21 cellular contexts compared by ENCODE assay signal in the genomic region with DNA sequence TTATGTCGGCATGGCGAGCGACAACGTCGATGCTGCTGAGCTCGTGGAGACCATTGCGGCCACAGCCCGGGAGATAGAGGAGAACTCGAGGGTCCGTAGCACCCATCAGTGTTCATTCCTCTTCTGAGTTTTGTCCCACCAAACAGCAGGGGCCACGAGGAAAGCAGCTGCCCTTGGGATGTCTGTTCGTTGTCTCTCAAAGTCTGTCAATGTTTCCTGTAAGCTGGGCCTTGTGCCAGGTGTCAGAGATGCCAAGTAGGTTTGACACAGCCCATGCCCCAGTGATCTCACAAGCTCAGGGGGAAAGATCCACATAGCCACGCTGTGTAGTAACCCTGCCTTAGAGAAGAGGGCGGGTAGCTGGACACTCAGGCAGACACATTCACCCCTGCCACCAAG. TPM values are rescaled to one million over a fixed set of nuclear protein-coding genes. Genes with fewer than 3 reads are reported as not detected.
DNase-seq lines count a peak whose midpoint lies in the region; ATAC-seq and TF ChIP-seq lines count a peak whose summit lies in the region.
"Had no signal": no experiment of that assay in that cellular context is flagged by ENCODE, and none has a peak within 500 bp of the region (broad histone marks: within the 10 kb centered on the region; RNA-seq: fewer than 3 reads in every experiment).

No MANE protein-coding gene starts in this region.

- H3K27me3 Mint-ChIP-seq in stimulated activated naive CD8-positive, alpha-beta T cell treated with anti-CD3 and anti-CD28 coated beads, Interleukin-15, Interleukin-2, amounts not matched to agents 100 ng/mL and 50 ng/mL, for 24 hours = no peaks in the 10 kb centered on the region
- no peaks in the 10 kb centered on the region for H3K27me3 Mint-ChIP-seq in stimulated activated naive CD8-positive, alpha-beta T cell treated with anti-CD3 and anti-CD28 coated beads, Interleukin-15, amount 100 ng/mL, for 72 hours
- no peaks in the 10 kb centered on the region for H3K27me3 Mint-ChIP-seq in activated CD8-positive, alpha-beta T cell treated with anti-CD3 and anti-CD28 coated beads for 36 hours
- H3K27me3 Mint-ChIP-seq: activated CD4-positive, alpha-beta memory T cell treated with anti-CD3 and anti-CD28 coated beads for 36 hours; activated naive CD8-positive, alpha-beta T cell; naive thymus-derived CD4-positive, alpha-beta T cell had no signal

- H3K9me3 Mint-ChIP-seq in stimulated activated naive CD8-positive, alpha-beta T cell treated with anti-CD3 and anti-CD28 coated beads, Interleukin-15, Interleukin-2, amounts not matched to agents 100 ng/mL and 50 ng/mL, for 24 hours = no peaks in the 10 kb centered on the region
- no peaks in the 10 kb centered on the region for H3K9me3 Mint-ChIP-seq in stimulated activated naive CD8-positive, alpha-beta T cell treated with anti-CD3 and anti-CD28 coated beads, Interleukin-15, amount 100 ng/mL, for 72 hours
- no peaks in the 10 kb centered on the region for H3K9me3 Mint-ChIP-seq in activated CD8-positive, alpha-beta T cell treated with anti-CD3 and anti-CD28 coated beads for 36 hours
- H3K9me3 Mint-ChIP-seq: activated CD4-positive, alpha-beta memory T cell treated with anti-CD3 and anti-CD28 coated beads for 36 hours; naive thymus-derived CD4-positive, alpha-beta T cell had no signal

- peaks cover 11% of the 10 kb centered on the region for H3K4me1 Mint-ChIP-seq in stimulated activated naive CD8-positive, alpha-beta T cell treated with anti-CD3 and anti-CD28 coated beads, Interleukin-15, Interleukin-2, amounts not matched to agents 100 ng/mL and 50 ng/mL, for 24 hours (ENCODE audit: low read depth)
- peaks cover 17% of the 10 kb centered on the region for H3K4me1 Mint-ChIP-seq in stimulated activated naive CD8-positive, alpha-beta T cell treated with anti-CD3 and anti-CD28 coated beads, Interleukin-15, amount 100 ng/mL, for 72 hours
- H3K4me1 Mint-ChIP-seq in activated CD8-positive, alpha-beta T cell treated with anti-CD3 and anti-CD28 coated beads for 36 hours (ENCODE audit: low read depth) = peaks cover 16% of the 10 kb centered on the region

- ATAC-seq in stimulated activated naive CD8-positive, alpha-beta T cell treated with anti-CD3 and anti-CD28 coated beads, Interleukin-15, amount 100 ng/mL, for 72 hours = no peak
- ATAC-seq in Right ventricle myocardium superior (ENCODE audit: poor library complexity) = peak; percentile 81
- ATAC-seq in right lobe of liver = peak; percentile 78 to 87 (median 84)
- no peak for ATAC-seq in activated CD8-positive, alpha-beta T cell treated with anti-CD3 and anti-CD28 coated beads for 36 hours
- no peak for ATAC-seq in foreskin keratinocyte
- ATAC-seq: naive thymus-derived CD4-positive, alpha-beta T cell had no signal

- no peaks in the 10 kb centered on the region for H3K9me3 ChIP-seq in right lobe of liver
- H3K9me3 ChIP-seq: Peyer's patch, prostate gland, tibial artery had no signal

- intact Hi-C loops in Right ventricle myocardium superior (cut with DNase I) (no loop called here), right lobe of liver (cut with DNase I) (no loop called here)
- intact Hi-C loops in activated CD8-positive, alpha-beta T cell treated with anti-CD3 and anti-CD28 coated beads for 36 hours (cut with micrococcal nuclease) = no loop called here

- WGBS in right lobe of liver (ENCODE audit: insufficient coverage, low coverage, low lambda C conversion rate, missing lambda C conversion rate) = 44% methylated on average over 11 of the region's 14 CpGs

- no peaks in the 10 kb centered on the region for H3K27me3 ChIP-seq in right lobe of liver
- H3K27me3 ChIP-seq in brain microvascular endothelial cell (replicated peaks) = no peaks in the 10 kb centered on the region
- no peaks in the 10 kb centered on the region for H3K27me3 ChIP-seq in foreskin keratinocyte
- H3K27me3 ChIP-seq: Peyer's patch, tibial artery had no signal

- CTCF ChIA-PET in activated CD8-positive, alpha-beta T cell treated with anti-CD3 and anti-CD28 coated beads for 36 hours (lab: Charles Lee) = interaction anchor here (1.1 kb wide), 1 partner anchor 17 kb away, joined by 3 read pairs; no protein-coding TSS in a partner anchor

- POLR2A ChIA-PET in activated CD8-positive, alpha-beta T cell treated with anti-CD3 and anti-CD28 coated beads for 36 hours (lab: Charles Lee) = no interaction called here

- peak overlapping the region; percentile 36 for H3K27ac Mint-ChIP-seq in stimulated activated naive CD8-positive, alpha-beta T cell treated with anti-CD3 and anti-CD28 coated beads, Interleukin-15, Interleukin-2, amounts not matched to agents 100 ng/mL and 50 ng/mL, for 24 hours
- no peak overlapping the region for H3K27ac Mint-ChIP-seq in stimulated activated naive CD8-positive, alpha-beta T cell treated with anti-CD3 and anti-CD28 coated beads, Interleukin-15, amount 100 ng/mL, for 72 hours
- no peak overlapping the region for H3K27ac Mint-ChIP-seq in activated CD8-positive, alpha-beta T cell treated with anti-CD3 and anti-CD28 coated beads for 36 hours
- H3K27ac Mint-ChIP-seq: activated CD4-positive, alpha-beta memory T cell treated with anti-CD3 and anti-CD28 coated beads for 36 hours had no signal

- H3K4me3 ChIP-seq in right lobe of liver (no peak overlapping the region), brain microvascular endothelial cell (ENCODE audit: low read depth, low read length) (no peak overlapping the region)
- H3K4me3 ChIP-seq: coronary artery, Peyer's patch, prostate gland, tibial artery had no signal

- peak overlapping the region in 1 of 3 donors; percentile 57 for H3K27ac ChIP-seq in right lobe of liver
- H3K27ac ChIP-seq in brain microvascular endothelial cell = no peak overlapping the region
- no peak overlapping the region for H3K27ac ChIP-seq in foreskin keratinocyte
- H3K27ac ChIP-seq: coronary artery, Peyer's patch, prostate gland, tibial artery had no signal

- H3K4me3 Mint-ChIP-seq in stimulated activated naive CD8-positive, alpha-beta T cell treated with anti-CD3 and anti-CD28 coated beads, Interleukin-15, Interleukin-2, amounts not matched to agents 100 ng/mL and 50 ng/mL, for 24 hours = no peak overlapping the region
- no peak overlapping the region for H3K4me3 Mint-ChIP-seq in stimulated activated naive CD8-positive, alpha-beta T cell treated with anti-CD3 and anti-CD28 coated beads, Interleukin-15, amount 100 ng/mL, for 72 hours
- H3K4me3 Mint-ChIP-seq in activated CD8-positive, alpha-beta T cell treated with anti-CD3 and anti-CD28 coated beads for 36 hours = no peak overlapping the region
- H3K4me3 Mint-ChIP-seq: activated CD4-positive, alpha-beta memory T cell treated with anti-CD3 and anti-CD28 coated beads for 36 hours; activated naive CD8-positive, alpha-beta T cell had no signal

- in situ Hi-C loops in brain microvascular endothelial cell (cut with HindIII; ENCODE audit: low pct_ligation_motif_present, low sequenced_read_pairs) = no loop called here

- peaks cover 44% of the 10 kb centered on the region for H3K36me3 Mint-ChIP-seq in stimulated activated naive CD8-positive, alpha-beta T cell treated with anti-CD3 and anti-CD28 coated beads, Interleukin-15, Interleukin-2, amounts not matched to agents 100 ng/mL and 50 ng/mL, for 24 hours (ENCODE audit: low read depth)
- H3K36me3 Mint-ChIP-seq in activated CD8-positive, alpha-beta T cell treated with anti-CD3 and anti-CD28 coated beads for 36 hours (ENCODE audit: low read depth) = peaks cover 35% of the 10 kb centered on the region

- H3K36me3 ChIP-seq in right lobe of liver (peaks cover 18 to 95% (median 50%) of the 10 kb centered on the region in 4 donors), brain microvascular endothelial cell (replicated peaks) (peaks cover 82% of the 10 kb centered on the region)

- TF ChIP-seq CTCF in right lobe of liver (IDR thresholded peaks at IDR 0.05) (no peak), brain microvascular endothelial cell (IDR thresholded peaks at IDR 0.05; ENCODE audit: low read depth, low read length, missing control alignments) (no peak), foreskin keratinocyte (conservative IDR thresholded peaks at IDR 0.05) (no peak)
- TF ChIP-seq CTCF in activated CD8-positive, alpha-beta T cell treated with anti-CD3 and anti-CD28 coated beads for 36 hours (IDR thresholded peaks at IDR 0.05) = no peak

- H3K4me1 ChIP-seq in right lobe of liver = peaks cover 0 to 13% (median 4%) of the 10 kb centered on the region in 4 donors
- no peaks in the 10 kb centered on the region for H3K4me1 ChIP-seq in foreskin keratinocyte
- H3K4me1 ChIP-seq: Peyer's patch, prostate gland had no signal

- DNase-seq in stimulated activated naive CD8-positive, alpha-beta T cell treated with anti-CD3 and anti-CD28 coated beads, Interleukin-15, amount 100 ng/mL, for 72 hours = no peak
- DNase-seq in Right ventricle myocardium superior (peak; percentile 79), right lobe of liver (peak; percentile 81 to 92 (median 85)), OCI-M2 (lab: John Stamatoyannopoulos, UW; ENCODE audit: unreplicated experiment) (no peak), brain microvascular endothelial cell (no peak), foreskin keratinocyte (no peak)
- DNase-seq in activated CD8-positive, alpha-beta T cell treated with anti-CD3 and anti-CD28 coated beads for 36 hours = no peak
- DNase-seq: activated CD4-positive, alpha-beta memory T cell treated with anti-CD3 and anti-CD28 coated beads for 36 hours; activated T-cell treated with anti-CD3 and anti-CD28 coated beads, Interleukin-2, amount 50 U/mL, for 1 hour; mammary epithelial cell; NCI-H1436; NCI-H748 treated with DMSO at 0.1 percent for 48 hours; stimulated activated CD4-positive, alpha-beta T cell treated with anti-CD3 and anti-CD28 coated beads, Interleukin-12 subunit alpha, Interleukin-12 subunit beta, amount 100 ng/mL, for 4 hours; SW 1271; tibial artery had no signal

- TF ChIP-seq POLR2A in right lobe of liver (IDR thresholded peaks at IDR 0.05) = no peak

RNA-seq across cellular contexts. Expression of a gene that starts 22.6 kb away (rescaled TPM):
- total RNA-seq in Right ventricle myocardium superior (23.3 TPM), right lobe of liver (10 to 100 TPM; 14.7 to 30.0 (median 16.8) TPM), foreskin keratinocyte (71.1 and 74.2 TPM in 2 replicates)
- total RNA-seq in activated CD8-positive, alpha-beta T cell treated with anti-CD3 and anti-CD28 coated beads for 36 hours = 10 to 100 TPM; 34.9 to 37.7 TPM
- 70.6 and 80.6 TPM in 2 replicates for polyA plus RNA-seq in foreskin keratinocyte

RNA-seq across cellular contexts. Expression of a gene that starts 58.5 kb away (rescaled TPM):
- total RNA-seq in Right ventricle myocardium superior = 72.6 TPM
- total RNA-seq in right lobe of liver = 100 to 1,000 TPM in 4 of 6 experiments, 10 to 100 TPM in 2; 78.8 to 144 (median 111) TPM
- total RNA-seq in activated CD8-positive, alpha-beta T cell treated with anti-CD3 and anti-CD28 coated beads for 36 hours = 10 to 100 TPM; 44.6 to 45.0 TPM
- 52.0 and 58.2 TPM in 2 replicates for total RNA-seq in foreskin keratinocyte
- polyA plus RNA-seq in foreskin keratinocyte = 21.6 and 25.8 TPM in 2 replicates

Comparison
In these comparisons a context has a peak if more than half of its experiments do, and no peak if none do; other contexts are left out.
1. ATAC-seq: peak in Right ventricle myocardium superior (single experiment) and right lobe of liver (4 of 4); none in stimulated activated naive CD8-positive, alpha-beta T cell treated with anti-CD3 and anti-CD28 coated beads, Interleukin-15, amount 100 ng/mL, for 72 hours (single experiment), activated CD8-positive, alpha-beta T cell treated with anti-CD3 and anti-CD28 coated beads for 36 hours (single experiment) and foreskin keratinocyte (single experiment).
2. DNase-seq: peak in Right ventricle myocardium superior (single experiment) and right lobe of liver (3 of 3); none in stimulated activated naive CD8-positive, alpha-beta T cell treated with anti-CD3 and anti-CD28 coated beads, Interleukin-15, amount 100 ng/mL, for 72 hours (0 of 2), OCI-M2 (single experiment), brain microvascular endothelial cell (single experiment), activated CD8-positive, alpha-beta T cell treated with anti-CD3 and anti-CD28 coated beads for 36 hours (single experiment) and foreskin keratinocyte (0 of 2).